ENCODE assay signal across 35 cellular contexts in genomic region chr2:169834401-169834800, GRCh38.
"Had no signal": no experiment of that assay in that cellular context is flagged by ENCODE, and none has a peak within 500 bp of the region (broad histone marks: within the 10 kb centered on the region; RNA-seq: fewer than 3 reads in every experiment).

No MANE protein-coding gene starts in this region.

- ATAC-seq: activated CD4-positive, CD25-positive, alpha-beta regulatory T cell treated with anti-CD3 and anti-CD28 coated beads, Interleukin-2, amount 50 U/mL, for 24 hours; activated CD8-positive, alpha-beta memory T cell treated with anti-CD3 and anti-CD28 coated beads, Interleukin-2, amount 10 ng/mL, durations not matched to agents 7 days and 5 days; activated CD8-positive, alpha-beta T cell treated with anti-CD3 and anti-CD28 coated beads, Interleukin-2, amount 10 ng/mL, durations not matched to agents 7 days and 5 days; activated naive CD8-positive, alpha-beta T cell treated with anti-CD3 and anti-CD28 coated beads, Interleukin-2, amount 50 U/mL, for 24 hours; effector memory CD8-positive, alpha-beta T cell; T-helper 17 cell had no signal

- H3K4me3 Mint-ChIP-seq: activated B cell treated with CpG ODN at 0.5 μM for 24 hours; activated CD4-positive, alpha-beta memory T cell treated with anti-CD3 and anti-CD28 coated beads for 36 hours; activated CD8-positive, alpha-beta memory T cell treated with anti-CD3 and anti-CD28 coated beads, Interleukin-2, amount 10 ng/mL, durations not matched to agents 7 days and 5 days; activated CD8-positive, alpha-beta T cell treated with anti-CD3 and anti-CD28 coated beads, Interleukin-2, amount 10 ng/mL, durations not matched to agents 7 days and 5 days; activated naive CD4-positive, alpha-beta T cell treated with anti-CD3 and anti-CD28 coated beads for 36 hours; activated naive CD4-positive, alpha-beta T cell treated with anti-CD3 and anti-CD28 coated beads, Interleukin-2, amount 50 U/mL, for 24 hours; activated naive CD8-positive, alpha-beta T cell treated with anti-CD3 and anti-CD28 coated beads for 36 hours; activated naive CD8-positive, alpha-beta T cell treated with anti-CD3 and anti-CD28 coated beads, Interleukin-2, amount 50 U/mL, for 24 hours; activated T-helper 1 cell treated with anti-CD3 and anti-CD28 coated beads, Interleukin-12 subunit alpha, Interleukin-12 subunit beta, Interleukin-2, Interleukin-4 antibody, amounts not matched to agents 30 ng/mL and 10 ng/mL and 1 ng/mL, durations not matched to agents 14 hours and 24 hours and 36 hours; central memory CD8-positive, alpha-beta T cell; dendritic cell treated with granulocyte-macrophage colony-stimulating factor and Interleukin-4, amounts not matched to agents 40 ng/mL and 50 ng/mL, for 4 days; effector memory CD8-positive, alpha-beta T cell; T-helper 17 cell; T-helper 2 cell treated with Interferon-gamma antibody and Interleukin-4, amounts not matched to agents 5 μg/mL and 100 μg/mL, for 36 hours had no signal

- H3K9me3 Mint-ChIP-seq: activated B cell treated with CpG ODN at 0.5 μM for 24 hours; activated CD4-positive, alpha-beta memory T cell treated with anti-CD3 and anti-CD28 coated beads for 36 hours; activated naive CD4-positive, alpha-beta T cell treated with anti-CD3 and anti-CD28 coated beads for 36 hours; activated naive CD4-positive, alpha-beta T cell treated with anti-CD3 and anti-CD28 coated beads, Interleukin-2, amount 50 U/mL, for 24 hours; activated naive CD8-positive, alpha-beta T cell treated with anti-CD3 and anti-CD28 coated beads for 36 hours; activated naive CD8-positive, alpha-beta T cell treated with anti-CD3 and anti-CD28 coated beads, Interleukin-2, amount 50 U/mL, for 24 hours; activated T-helper 1 cell treated with anti-CD3 and anti-CD28 coated beads, Interleukin-12 subunit alpha, Interleukin-12 subunit beta, Interleukin-2, Interleukin-4 antibody, amounts not matched to agents 30 ng/mL and 10 ng/mL and 1 ng/mL, durations not matched to agents 14 hours and 24 hours and 36 hours; activated T-helper 2 cell treated with anti-CD3 and anti-CD28 coated beads, Interferon-gamma antibody, Interleukin-2, Interleukin-4, amounts not matched to agents 10 μg/mL and 5 μg/mL and 100 μg/mL, durations not matched to agents 14 hours and 24 hours and 36 hours; brain; central memory CD8-positive, alpha-beta T cell; dendritic cell treated with granulocyte-macrophage colony-stimulating factor and Interleukin-4, amounts not matched to agents 40 ng/mL and 50 ng/mL, for 4 days; effector memory CD8-positive, alpha-beta T cell; T-helper 2 cell treated with Interferon-gamma antibody and Interleukin-4, amounts not matched to agents 5 μg/mL and 100 μg/mL, for 36 hours had no signal

- H3K27ac ChIP-seq: adrenal gland, ascending aorta, breast epithelium, cardiac muscle cell, coronary artery, dorsolateral prefrontal cortex, esophagus squamous epithelium, WERI-Rb-1 had no signal

- H3K27ac Mint-ChIP-seq: activated B cell treated with CpG ODN at 0.5 μM for 24 hours; activated CD4-positive, alpha-beta memory T cell treated with anti-CD3 and anti-CD28 coated beads for 36 hours; activated CD8-positive, alpha-beta memory T cell treated with anti-CD3 and anti-CD28 coated beads, Interleukin-2, amount 10 ng/mL, durations not matched to agents 7 days and 5 days; activated CD8-positive, alpha-beta T cell treated with anti-CD3 and anti-CD28 coated beads, Interleukin-2, amount 10 ng/mL, durations not matched to agents 7 days and 5 days; activated naive CD4-positive, alpha-beta T cell treated with anti-CD3 and anti-CD28 coated beads for 36 hours; activated naive CD4-positive, alpha-beta T cell treated with anti-CD3 and anti-CD28 coated beads, Interleukin-2, amount 50 U/mL, for 24 hours; activated naive CD8-positive, alpha-beta T cell treated with anti-CD3 and anti-CD28 coated beads for 36 hours; activated naive CD8-positive, alpha-beta T cell treated with anti-CD3 and anti-CD28 coated beads, Interleukin-2, amount 50 U/mL, for 24 hours; activated T-helper 1 cell treated with anti-CD3 and anti-CD28 coated beads, Interleukin-12 subunit alpha, Interleukin-12 subunit beta, Interleukin-2, Interleukin-4 antibody, amounts not matched to agents 30 ng/mL and 10 ng/mL and 1 ng/mL, durations not matched to agents 14 hours and 24 hours and 36 hours; activated T-helper 2 cell treated with anti-CD3 and anti-CD28 coated beads, Interferon-gamma antibody, Interleukin-2, Interleukin-4, amounts not matched to agents 10 μg/mL and 5 μg/mL and 100 μg/mL, durations not matched to agents 14 hours and 24 hours and 36 hours; brain; dendritic cell treated with granulocyte-macrophage colony-stimulating factor and Interleukin-4, amounts not matched to agents 40 ng/mL and 50 ng/mL, for 4 days; T-helper 17 cell; T-helper 2 cell treated with Interferon-gamma antibody and Interleukin-4, amounts not matched to agents 5 μg/mL and 100 μg/mL, for 36 hours had no signal

- DNase-seq: activated B cell treated with CpG ODN at 0.5 μM for 24 hours; activated CD4-positive, alpha-beta memory T cell treated with anti-CD3 and anti-CD28 coated beads for 36 hours; activated CD4-positive, alpha-beta T cell treated with anti-CD3 and anti-CD28 coated beads for 48 hours; activated CD4-positive, alpha-beta T cell treated with anti-CD3 and anti-CD28 coated beads, Interleukin-2, amount 50 U/mL, for 1 hour; activated CD8-positive, alpha-beta memory T cell treated with anti-CD3 and anti-CD28 coated beads, Interleukin-2, amount 10 ng/mL, durations not matched to agents 7 days and 5 days; activated CD8-positive, alpha-beta memory T cell treated with anti-CD3 and anti-CD28 coated beads, Interleukin-2, amount 50 U/mL, for 4 hours; activated CD8-positive, alpha-beta T cell treated with anti-CD3 and anti-CD28 coated beads, Interleukin-2, amount 10 ng/mL, durations not matched to agents 7 days and 5 days; activated effector memory CD4-positive, alpha-beta T cell treated with anti-CD3 and anti-CD28 coated beads, Interleukin-2, amount 50 U/mL, for 16 hours; activated naive CD4-positive, alpha-beta T cell treated with anti-CD3 and anti-CD28 coated beads for 36 hours; activated naive CD8-positive, alpha-beta T cell treated with anti-CD3 and anti-CD28 coated beads for 36 hours; activated naive CD8-positive, alpha-beta T cell treated with anti-CD3 and anti-CD28 coated beads, Interleukin-2, amount 50 U/mL, for 24 hours; activated T-cell treated with anti-CD3 and anti-CD28 coated beads, Interleukin-2, amount 50 U/mL, for 1 hour; activated T-cell treated with anti-CD3 and anti-CD28 coated beads, Interleukin-2, amount 50 U/mL, for 48 hours; adrenal gland; dorsolateral prefrontal cortex; effector memory CD8-positive, alpha-beta T cell; esophagus squamous epithelium; foreskin melanocyte; head of caudate nucleus; T-helper 1 cell; T-helper 17 cell; T1000; WERI-Rb-1 had no signal
